ENCODE assay signal across 8 cellular contexts in genomic region chr1:62436039-62436465, GRCh38. TPM values are rescaled to one million over a fixed set of nuclear protein-coding genes. Genes with fewer than 3 reads are reported as not detected.
DNase-seq lines count a peak whose midpoint lies in the region; ATAC-seq, FAIRE-seq and TF ChIP-seq lines count a peak whose summit lies in the region.

No MANE protein-coding gene starts in this region.

- H3K4me3 ChIP-seq in BLaER1 = peak overlapping the region; percentile 100
- peak overlapping the region; percentile 89 for H3K4me3 ChIP-seq in iPS-11a (ENCODE audit: low read depth, low read length)
- peak overlapping the region; percentile 61 to 88 for H3K4me3 ChIP-seq in small intestine (ENCODE audit: low read depth in 1 of 2, low read length in 2 of 2)

- H3K4me1 ChIP-seq in BLaER1 (peaks cover 48% of the 10 kb centered on the region), small intestine (ENCODE audit: control insufficient read depth in 2 of 2, insufficient read depth in 1 of 2, low read depth in 1 of 2, low read length in 1 of 2) (no peaks in the 10 kb centered on the region)

- peak overlapping the region; percentile 95 for H3K4me2 ChIP-seq in BLaER1

- H3K36me3 ChIP-seq in BLaER1 (peaks cover 6% of the 10 kb centered on the region; the same call in 1 of the 2 replicates), small intestine (ENCODE audit: control insufficient read depth in 2 of 2, insufficient read depth in 2 of 2, low read length in 2 of 2) (no peaks in the 10 kb centered on the region)

- CTCF ChIA-PET in RWPE1 (lab: Yijun Ruan, JAX) = interaction anchor here (0.7 to 1.9 kb wide), 3 partner anchors 73 to 260 kb away, joined by 3 to 11 read pairs (median 3); no protein-coding TSS in a partner anchor

- peaks cover 40% of the 10 kb centered on the region for H4K20me1 ChIP-seq in BLaER1

- 0 to 1% (median 0%) methylated on average over 45 of the region's 45 CpGs for WGBS in small intestine, 3 donors

- TF ChIP-seq CTCF in RWPE1 (conservative IDR thresholded peaks at IDR 0.05; ENCODE audit: low read depth) = no peak

- peak; percentile 67 for ATAC-seq in GM21737 (IDR thresholded peaks at IDR 0.05; ENCODE audit: unreplicated experiment)

- peak overlapping the region; percentile 99 for H3K27ac ChIP-seq in BLaER1
- H3K27ac ChIP-seq in RWPE1 = peak overlapping the region; percentile 100
- H3K27ac ChIP-seq in small intestine (ENCODE audit: low read depth in 1 of 2, low read length in 1 of 2) = peak overlapping the region; percentile 96 to 98

- peak overlapping the region; percentile 97 for H3K9ac ChIP-seq in BLaER1

- H3K27me3 ChIP-seq in BLaER1 = no peaks in the 10 kb centered on the region
- H3K27me3 ChIP-seq in small intestine (ENCODE audit: control insufficient read depth in 2 of 2, insufficient read depth in 2 of 2, low read length in 2 of 2) = no peaks in the 10 kb centered on the region

- POLR2A ChIA-PET in RWPE1 (lab: Yijun Ruan, JAX; ENCODE audit: low non-redundant PET) = interaction anchor here (0.6 to 0.9 kb wide), 3 partner anchors 12 to 1247 kb away, joined by 3 to 4 read pairs (median 3); no protein-coding TSS in a partner anchor

- DNase-seq in RWPE1 (ENCODE audit: low spot score) (no peak), anterior cingulate cortex (lab: John Stamatoyannopoulos, UW) (peak in 43 of 58 donors; percentile 92 to 100 (median 99)), small intestine (no peak), H4 (ENCODE audit: low spot score) (no peak)
- DNase-seq in central memory CD4-positive, alpha-beta T cell = no peak

- FAIRE-seq in small intestine (lab: Jason Lieb, UNC) = no peak

- H3K9me3 ChIP-seq in BLaER1 = no peaks in the 10 kb centered on the region
- H3K9me3 ChIP-seq in small intestine (ENCODE audit: control insufficient read depth, low read depth) = no peaks in the 10 kb centered on the region

RNA-seq across cellular contexts. Expression of gene USP1, which starts 0.8 kb away (rescaled TPM):
- 10 to 100 TPM; 12.3 to 22.5 (median 14.9) TPM for polyA plus RNA-seq in small intestine
- total RNA-seq in H4 (2014; rRNA removed; shearing (Covaris generic)) = 55.4 and 63.2 TPM in 2 replicates

Comparison
In these comparisons a context has a peak if more than half of its experiments do, and no peak if none do; other contexts are left out.
1. DNase-seq: peak in anterior cingulate cortex (43 of 58); none in RWPE1 (single experiment), small intestine (single experiment), central memory CD4-positive, alpha-beta T cell (single experiment) and H4 (single experiment).
2. Peak in every context shown above with its lines, with median percentiles within 50 percentile points of each other: H3K27ac ChIP-seq and H3K4me3 ChIP-seq.